19 cellular contexts compared by ENCODE assay signal in the genomic region with DNA sequence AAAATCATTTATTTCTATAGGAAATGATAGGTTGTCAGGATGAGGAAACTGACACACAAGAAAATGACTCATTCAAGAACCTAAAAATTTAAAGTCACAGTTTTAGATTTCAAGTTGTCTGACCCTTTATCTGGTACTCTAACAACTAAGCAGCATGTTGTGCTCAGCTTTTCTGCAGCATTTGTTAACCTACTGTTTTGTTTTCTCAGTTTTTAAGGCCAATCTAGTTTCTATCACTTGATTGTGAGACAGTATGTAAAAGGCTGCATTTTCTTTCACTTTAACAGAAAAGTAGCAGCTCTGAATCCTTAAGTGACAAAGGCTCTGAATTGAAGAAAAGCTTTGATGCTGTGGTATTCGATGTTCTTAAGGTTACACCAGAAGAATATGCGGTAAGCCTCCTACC. TPM values are rescaled to one million over a fixed set of nuclear protein-coding genes. Genes with fewer than 3 reads are reported as not detected.
DNase-seq lines count a peak whose midpoint lies in the region; ATAC-seq and TF ChIP-seq lines count a peak whose summit lies in the region.
"Had no signal": no experiment of that assay in that cellular context is flagged by ENCODE, and none has a peak within 500 bp of the region (broad histone marks: within the 10 kb centered on the region; RNA-seq: fewer than 3 reads in every experiment).

No MANE protein-coding gene starts in this region.

- no peak overlapping the region for H3K4me3 ChIP-seq in breast epithelium
- H3K4me3 ChIP-seq: GM12878 had no signal

- DNase-seq in MCF 10A (ENCODE audit: unreplicated experiment) = peak; percentile 19
- no peak for DNase-seq in breast epithelium (ENCODE audit: low spot score in 2 of 2)
- DNase-seq in activated CD8-positive, alpha-beta T cell treated with anti-CD3 and anti-CD28 coated beads, Interleukin-2, amount 10 ng/mL, durations not matched to agents 7 days and 5 days = no peak
- DNase-seq in stimulated activated naive B cell treated with anti-CD40 and anti-IgM and Interleukin-4, amounts not matched to agents 10 μg/mL and 1 μg/mL and 100 μg/mL, for 72 hours = no peak
- no peak for DNase-seq in Right ventricle myocardium superior
- DNase-seq in SIG-M5 treated with dmso at 0.1 percent for 504 hours (lab: John Stamatoyannopoulos, UW; ENCODE audit: unreplicated experiment) = no peak
- no peak for DNase-seq in NCI-H345 treated with DMSO at 0.1 percent for 48 hours (lab: John Stamatoyannopoulos, UW; ENCODE audit: unreplicated experiment)
- DNase-seq: activated T-cell treated with anti-CD3 and anti-CD28 coated beads, Interleukin-2, amount 50 U/mL, for 1 hour; cerebellar nuclear complex; EL; foreskin keratinocyte; KG1; NCI-H1105; NK-92 treated with Interleukin-12 subunit alpha and Interleukin-12 subunit beta, amount 100 ng/mL, for 24 hours; nucleus accumbens; right cardiac atrium had no signal

- no peak overlapping the region for H3K27ac Mint-ChIP-seq in MCF 10A (ENCODE audit: low read depth, unreplicated experiment)
- H3K27ac Mint-ChIP-seq in activated CD8-positive, alpha-beta T cell treated with anti-CD3 and anti-CD28 coated beads, Interleukin-2, amount 10 ng/mL, durations not matched to agents 7 days and 5 days = peak overlapping the region; percentile 68
- H3K27ac Mint-ChIP-seq in stimulated activated naive B cell treated with anti-CD40 and anti-IgM and Interleukin-4, amounts not matched to agents 10 μg/mL and 1 μg/mL and 100 μg/mL, for 72 hours = peak overlapping the region; percentile 3
- H3K27ac Mint-ChIP-seq: T-helper 1 cell treated with Interleukin-12 subunit alpha and Interleukin-12 subunit beta and Interleukin-4 antibody, amounts not matched to agents 30 μg/mL and 1 μg/mL, for 36 hours had no signal

- no peaks in the 10 kb centered on the region for H3K36me3 ChIP-seq in breast epithelium

- CTCF ChIA-PET in MCF 10A (lab: Yijun Ruan, JAX) = interaction anchor here (0.7 to 7.3 kb wide), 10 partner anchors 10 to 337 kb away, joined by 3 to 93 read pairs (median 8); no protein-coding TSS in a partner anchor
- CTCF ChIA-PET in activated CD8-positive, alpha-beta T cell treated with anti-CD3 and anti-CD28 coated beads, Interleukin-2, amount 10 ng/mL, durations not matched to agents 7 days and 5 days (lab: Charles Lee) = interaction anchor here (0.6 to 7.4 kb wide), 7 partner anchors 10 to 297 kb away, joined by 3 to 61 read pairs (median 3); no protein-coding TSS in a partner anchor

- TF ChIP-seq POLR2A in breast epithelium (IDR thresholded peaks at IDR 0.05) = no peak

- no peaks in the 10 kb centered on the region for H3K9me3 ChIP-seq in breast epithelium

- TF ChIP-seq CTCF in MCF 10A (IDR thresholded peaks at IDR 0.05; ENCODE audit: unreplicated experiment) (no peak), breast epithelium (IDR thresholded peaks at IDR 0.05) (no peak)

- peak overlapping the region; percentile 1 for H3K4me3 Mint-ChIP-seq in MCF 10A (ENCODE audit: unreplicated experiment)
- peak overlapping the region; percentile 34 for H3K4me3 Mint-ChIP-seq in activated CD8-positive, alpha-beta T cell treated with anti-CD3 and anti-CD28 coated beads, Interleukin-2, amount 10 ng/mL, durations not matched to agents 7 days and 5 days
- H3K4me3 Mint-ChIP-seq in stimulated activated naive B cell treated with anti-CD40 and anti-IgM and Interleukin-4, amounts not matched to agents 10 μg/mL and 1 μg/mL and 100 μg/mL, for 72 hours = peak overlapping the region in 1 of 2 donors; percentile 0
- H3K4me3 Mint-ChIP-seq: T-helper 1 cell treated with Interleukin-12 subunit alpha and Interleukin-12 subunit beta and Interleukin-4 antibody, amounts not matched to agents 30 μg/mL and 1 μg/mL, for 36 hours had no signal

- no peaks in the 10 kb centered on the region for H3K4me1 ChIP-seq in breast epithelium
- H3K4me1 ChIP-seq: foreskin keratinocyte had no signal

- H3K9me3 Mint-ChIP-seq in MCF 10A (ENCODE audit: unreplicated experiment) = no peaks in the 10 kb centered on the region
- no peaks in the 10 kb centered on the region for H3K9me3 Mint-ChIP-seq in activated CD8-positive, alpha-beta T cell treated with anti-CD3 and anti-CD28 coated beads, Interleukin-2, amount 10 ng/mL, durations not matched to agents 7 days and 5 days (ENCODE audit: insufficient read depth)
- H3K9me3 Mint-ChIP-seq in stimulated activated naive B cell treated with anti-CD40 and anti-IgM and Interleukin-4, amounts not matched to agents 10 μg/mL and 1 μg/mL and 100 μg/mL, for 72 hours = peaks cover 12 to 15% of the 10 kb centered on the region in 2 donors
- H3K9me3 Mint-ChIP-seq: T-helper 1 cell treated with Interleukin-12 subunit alpha and Interleukin-12 subunit beta and Interleukin-4 antibody, amounts not matched to agents 30 μg/mL and 1 μg/mL, for 36 hours had no signal

- H3K27me3 Mint-ChIP-seq in MCF 10A (ENCODE audit: insufficient read depth, unreplicated experiment) = no peaks in the 10 kb centered on the region
- no peaks in the 10 kb centered on the region for H3K27me3 Mint-ChIP-seq in activated CD8-positive, alpha-beta T cell treated with anti-CD3 and anti-CD28 coated beads, Interleukin-2, amount 10 ng/mL, durations not matched to agents 7 days and 5 days (ENCODE audit: low read depth)
- H3K27me3 Mint-ChIP-seq in stimulated activated naive B cell treated with anti-CD40 and anti-IgM and Interleukin-4, amounts not matched to agents 10 μg/mL and 1 μg/mL and 100 μg/mL, for 72 hours = no peaks in the 10 kb centered on the region

- intact Hi-C loops in MCF 10A (cut with micrococcal nuclease) (no loop called here), breast epithelium (cut with DNase I; ENCODE audit: low total_unique reads) (no loop called here), Right ventricle myocardium superior (cut with DNase I) (no loop called here)

- ATAC-seq in HG03066 (IDR thresholded peaks at IDR 0.05; ENCODE audit: low read depth, unreplicated experiment) (peak; percentile 56), Right ventricle myocardium superior (ENCODE audit: poor library complexity) (no peak)
- ATAC-seq in activated CD8-positive, alpha-beta T cell treated with anti-CD3 and anti-CD28 coated beads, Interleukin-2, amount 10 ng/mL, durations not matched to agents 7 days and 5 days = peak; percentile 75
- peak; percentile 27 to 38 for ATAC-seq in stimulated activated naive B cell treated with anti-CD40 and anti-IgM and Interleukin-4, amounts not matched to agents 10 μg/mL and 1 μg/mL and 100 μg/mL, for 72 hours (replicated peaks)
- ATAC-seq: foreskin keratinocyte, GM12878, right cardiac atrium had no signal

- H3K4me1 Mint-ChIP-seq in MCF 10A (ENCODE audit: insufficient read depth, unreplicated experiment) = peaks cover 10% of the 10 kb centered on the region
- peaks cover 26% of the 10 kb centered on the region for H3K4me1 Mint-ChIP-seq in activated CD8-positive, alpha-beta T cell treated with anti-CD3 and anti-CD28 coated beads, Interleukin-2, amount 10 ng/mL, durations not matched to agents 7 days and 5 days (ENCODE audit: low read depth)
- H3K4me1 Mint-ChIP-seq in stimulated activated naive B cell treated with anti-CD40 and anti-IgM and Interleukin-4, amounts not matched to agents 10 μg/mL and 1 μg/mL and 100 μg/mL, for 72 hours = peaks cover 45 to 68% of the 10 kb centered on the region in 2 donors

- H3K27me3 ChIP-seq in breast epithelium = no peaks in the 10 kb centered on the region
- H3K27me3 ChIP-seq: foreskin keratinocyte had no signal

- POLR2A ChIA-PET in MCF 10A (lab: Yijun Ruan, JAX) = interaction anchor here (0.8 to 2.6 kb wide), 3 partner anchors 14 to 166 kb away, joined by 3 to 6 read pairs (median 3); no protein-coding TSS in a partner anchor
- POLR2A ChIA-PET in activated CD8-positive, alpha-beta T cell treated with anti-CD3 and anti-CD28 coated beads, Interleukin-2, amount 10 ng/mL, durations not matched to agents 7 days and 5 days (lab: Charles Lee) = no interaction called here

- no TSS peak for BruUV-seq in MCF 10A (replicated peaks; lab: Mats Ljungman, UMichigan)

- no peaks in the 10 kb centered on the region for H3K36me3 Mint-ChIP-seq in MCF 10A (ENCODE audit: insufficient read depth, unreplicated experiment)
- peaks cover 3% of the 10 kb centered on the region for H3K36me3 Mint-ChIP-seq in activated CD8-positive, alpha-beta T cell treated with anti-CD3 and anti-CD28 coated beads, Interleukin-2, amount 10 ng/mL, durations not matched to agents 7 days and 5 days (ENCODE audit: low read depth)
- peaks cover 46 to 69% of the 10 kb centered on the region in 2 donors for H3K36me3 Mint-ChIP-seq in stimulated activated naive B cell treated with anti-CD40 and anti-IgM and Interleukin-4, amounts not matched to agents 10 μg/mL and 1 μg/mL and 100 μg/mL, for 72 hours

- H3K27ac ChIP-seq in breast epithelium = no peak overlapping the region
- H3K27ac ChIP-seq: foreskin keratinocyte had no signal

RNA-seq across cellular contexts. Expression of a gene that starts 59.1 kb away (rescaled TPM):
- total RNA-seq in MCF 10A (2022) (13.3 and 16.0 TPM in 2 replicates), breast epithelium (10 to 100 TPM in 2 of 3 donors, 1 to 10 TPM in 1; 4.8 to 45.2 (median 43.3) TPM), Right ventricle myocardium superior (13.8 TPM)
- total RNA-seq in activated CD8-positive, alpha-beta T cell treated with anti-CD3 and anti-CD28 coated beads, Interleukin-2, amount 10 ng/mL, durations not matched to agents 7 days and 5 days = 1 to 10 TPM; 4.0 to 5.1 TPM
